9 cellular contexts compared by ENCODE assay signal in the genomic region with DNA sequence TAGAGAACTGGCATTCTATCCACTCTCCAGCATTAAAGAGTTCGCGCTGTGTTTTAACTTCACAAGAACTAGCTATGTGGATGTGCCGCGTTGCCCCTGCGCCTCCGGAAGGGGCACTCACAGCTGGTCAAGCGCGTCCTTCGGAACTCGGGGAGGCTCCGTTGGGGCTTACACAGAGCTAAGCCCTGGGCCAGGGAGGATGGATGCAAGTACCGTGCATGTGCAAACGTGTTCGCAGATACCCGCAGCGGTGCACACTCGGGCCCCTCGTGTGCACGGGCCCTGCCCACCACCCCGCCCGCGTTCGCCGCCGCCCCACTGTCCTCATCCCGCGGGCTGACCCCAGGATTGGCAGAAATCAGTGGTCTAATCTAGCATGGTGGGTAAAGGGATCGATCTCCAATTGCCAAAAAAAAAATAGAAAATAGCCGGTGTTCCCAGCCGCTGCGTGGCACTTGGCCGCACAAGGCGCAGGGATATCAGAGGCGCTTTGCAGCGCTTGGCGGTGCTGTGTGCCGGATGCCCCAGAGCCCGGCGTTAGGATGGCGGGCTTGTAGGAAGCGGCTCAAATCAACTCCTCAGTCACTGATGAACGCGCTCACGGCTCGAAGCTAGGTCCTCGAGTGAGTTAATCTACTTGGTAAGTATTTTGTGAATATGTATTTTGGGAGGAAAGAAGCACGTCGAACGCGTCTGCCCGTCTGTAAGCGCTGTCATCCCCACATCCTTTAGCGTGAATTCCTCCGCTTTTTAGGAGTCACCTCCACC. TPM values are rescaled to one million over a fixed set of nuclear protein-coding genes. Genes with fewer than 3 reads are reported as not detected.
A peak's percentile ranks its signal among the peaks of the same experiment; 100 is the strongest.
DNase-seq lines count a peak whose midpoint lies in the region; ATAC-seq and TF ChIP-seq lines count a peak whose summit lies in the region.
"Had no signal": no experiment of that assay in that cellular context is flagged by ENCODE, and none has a peak within 500 bp of the region (broad histone marks: within the 10 kb centered on the region; RNA-seq: fewer than 3 reads in every experiment).

No MANE protein-coding gene starts in this region.

- H3K36me3 Mint-ChIP-seq in activated naive CD8-positive, alpha-beta T cell = no peaks in the 10 kb centered on the region
- H3K36me3 Mint-ChIP-seq in activated naive CD8-positive, alpha-beta T cell treated with anti-CD3 and anti-CD28 coated beads for 36 hours = no peaks in the 10 kb centered on the region
- H3K36me3 Mint-ChIP-seq in activated T-helper 1 cell treated with anti-CD3 and anti-CD28 coated beads, Interleukin-12 subunit alpha, Interleukin-12 subunit beta, Interleukin-2, Interleukin-4 antibody, amounts not matched to agents 30 ng/mL and 10 ng/mL and 1 ng/mL, durations not matched to agents 14 hours and 24 hours and 36 hours (ENCODE audit: low read depth) = no peaks in the 10 kb centered on the region
- peaks cover 5% of the 10 kb centered on the region for H3K36me3 Mint-ChIP-seq in Calu3 (ENCODE audit: insufficient read depth, unreplicated experiment)

- no peak overlapping the region for H3K27ac ChIP-seq in hepatocyte

- ATAC-seq in sciatic nerve = peak; percentile 38
- no peak for ATAC-seq in GM18868 (IDR thresholded peaks at IDR 0.05; ENCODE audit: unreplicated experiment)

- peaks cover 55% of the 10 kb centered on the region for H3K27me3 Mint-ChIP-seq in activated naive CD8-positive, alpha-beta T cell
- H3K27me3 Mint-ChIP-seq in activated naive CD8-positive, alpha-beta T cell treated with anti-CD3 and anti-CD28 coated beads for 36 hours = peaks cover 88% of the 10 kb centered on the region
- H3K27me3 Mint-ChIP-seq in activated T-helper 1 cell treated with anti-CD3 and anti-CD28 coated beads, Interleukin-12 subunit alpha, Interleukin-12 subunit beta, Interleukin-2, Interleukin-4 antibody, amounts not matched to agents 30 ng/mL and 10 ng/mL and 1 ng/mL, durations not matched to agents 14 hours and 24 hours and 36 hours (ENCODE audit: insufficient read depth) = peaks cover 61% of the 10 kb centered on the region
- no peaks in the 10 kb centered on the region for H3K27me3 Mint-ChIP-seq in Calu3 (ENCODE audit: unreplicated experiment)

- H3K79me2 ChIP-seq in hepatocyte = peaks cover 20% of the 10 kb centered on the region

- no peaks in the 10 kb centered on the region for H4K20me1 ChIP-seq in hepatocyte (ENCODE audit: insufficient read depth, poor library complexity, severe bottlenecking)

- DNase-seq in activated naive CD8-positive, alpha-beta T cell treated with anti-CD3 and anti-CD28 coated beads for 36 hours = no peak
- DNase-seq in activated T-helper 1 cell treated with anti-CD3 and anti-CD28 coated beads, Interleukin-12 subunit alpha, Interleukin-12 subunit beta, Interleukin-2, Interleukin-4 antibody, amounts not matched to agents 30 ng/mL and 10 ng/mL and 1 ng/mL, durations not matched to agents 14 hours and 24 hours and 36 hours (ENCODE audit: low spot score) = no peak
- DNase-seq in hepatocyte (ENCODE audit: low spot score) (peak; percentile 60), sciatic nerve (ENCODE audit: low spot score) (no peak), NOMO-1 treated with dmso at 0.1 percent for 144 hours (lab: John Stamatoyannopoulos, UW; ENCODE audit: unreplicated experiment) (no peak), Calu3 (no peak)

- H3K9me3 ChIP-seq in hepatocyte (ENCODE audit: low read depth) = no peaks in the 10 kb centered on the region

- no peaks in the 10 kb centered on the region for H3K36me3 ChIP-seq in hepatocyte (replicated peaks; ENCODE audit: insufficient read depth, low read depth)

- H3K4me1 Mint-ChIP-seq in activated naive CD8-positive, alpha-beta T cell (ENCODE audit: low read depth) = peaks cover 25% of the 10 kb centered on the region
- peaks cover 17% of the 10 kb centered on the region for H3K4me1 Mint-ChIP-seq in activated naive CD8-positive, alpha-beta T cell treated with anti-CD3 and anti-CD28 coated beads for 36 hours
- peaks cover 22% of the 10 kb centered on the region for H3K4me1 Mint-ChIP-seq in activated T-helper 1 cell treated with anti-CD3 and anti-CD28 coated beads, Interleukin-12 subunit alpha, Interleukin-12 subunit beta, Interleukin-2, Interleukin-4 antibody, amounts not matched to agents 30 ng/mL and 10 ng/mL and 1 ng/mL, durations not matched to agents 14 hours and 24 hours and 36 hours (ENCODE audit: low read depth)
- H3K4me1 Mint-ChIP-seq in Calu3 (ENCODE audit: low read depth, unreplicated experiment) = peaks cover 6% of the 10 kb centered on the region

- no peaks in the 10 kb centered on the region for H3K9me2 ChIP-seq in hepatocyte (replicated peaks; ENCODE audit: insufficient read depth)

- no peak overlapping the region for H3K27ac Mint-ChIP-seq in activated naive CD8-positive, alpha-beta T cell
- no peak overlapping the region for H3K27ac Mint-ChIP-seq in activated naive CD8-positive, alpha-beta T cell treated with anti-CD3 and anti-CD28 coated beads for 36 hours
- H3K27ac Mint-ChIP-seq in activated T-helper 1 cell treated with anti-CD3 and anti-CD28 coated beads, Interleukin-12 subunit alpha, Interleukin-12 subunit beta, Interleukin-2, Interleukin-4 antibody, amounts not matched to agents 30 ng/mL and 10 ng/mL and 1 ng/mL, durations not matched to agents 14 hours and 24 hours and 36 hours = peak overlapping the region; percentile 84
- H3K27ac Mint-ChIP-seq in Calu3 (ENCODE audit: unreplicated experiment) = no peak overlapping the region

- intact Hi-C loops in activated T-helper 1 cell treated with anti-CD3 and anti-CD28 coated beads, Interleukin-12 subunit alpha, Interleukin-12 subunit beta, Interleukin-2, Interleukin-4 antibody, amounts not matched to agents 30 ng/mL and 10 ng/mL and 1 ng/mL, durations not matched to agents 14 hours and 24 hours and 36 hours (cut with micrococcal nuclease) = no loop called here
- intact Hi-C loops in sciatic nerve (cut with DNase I) (no loop called here), Calu3 (cut with micrococcal nuclease; ENCODE audit: unreplicated experiment) (no loop called here)

- peak overlapping the region; percentile 64 for H3K4me3 ChIP-seq in hepatocyte
- H3K4me3 ChIP-seq: GM12878 had no signal

- WGBS in hepatocyte (ENCODE audit: low lambda C conversion rate, missing lambda C conversion rate) = under 1% methylated on average over 46 of the region's 54 CpGs

- BruUV-seq in Calu3 (replicated peaks; lab: Mats Ljungman, UMichigan) = no TSS peak

- no peaks in the 10 kb centered on the region for H3K4me1 ChIP-seq in hepatocyte (ENCODE audit: insufficient read depth)

- H3K27me3 ChIP-seq in hepatocyte = peaks cover 65% of the 10 kb centered on the region

- H3K9me3 Mint-ChIP-seq in activated naive CD8-positive, alpha-beta T cell (ENCODE audit: low read depth) = no peaks in the 10 kb centered on the region
- H3K9me3 Mint-ChIP-seq in activated naive CD8-positive, alpha-beta T cell treated with anti-CD3 and anti-CD28 coated beads for 36 hours = peaks cover 3% of the 10 kb centered on the region
- H3K9me3 Mint-ChIP-seq in activated T-helper 1 cell treated with anti-CD3 and anti-CD28 coated beads, Interleukin-12 subunit alpha, Interleukin-12 subunit beta, Interleukin-2, Interleukin-4 antibody, amounts not matched to agents 30 ng/mL and 10 ng/mL and 1 ng/mL, durations not matched to agents 14 hours and 24 hours and 36 hours = no peaks in the 10 kb centered on the region
- H3K9me3 Mint-ChIP-seq in Calu3 (ENCODE audit: low read depth, unreplicated experiment) = peaks cover 7% of the 10 kb centered on the region

- H3K4me3 Mint-ChIP-seq in activated naive CD8-positive, alpha-beta T cell = peak overlapping the region; percentile 41
- no peak overlapping the region for H3K4me3 Mint-ChIP-seq in activated naive CD8-positive, alpha-beta T cell treated with anti-CD3 and anti-CD28 coated beads for 36 hours
- H3K4me3 Mint-ChIP-seq in activated T-helper 1 cell treated with anti-CD3 and anti-CD28 coated beads, Interleukin-12 subunit alpha, Interleukin-12 subunit beta, Interleukin-2, Interleukin-4 antibody, amounts not matched to agents 30 ng/mL and 10 ng/mL and 1 ng/mL, durations not matched to agents 14 hours and 24 hours and 36 hours = no peak overlapping the region
- no peak overlapping the region for H3K4me3 Mint-ChIP-seq in Calu3 (ENCODE audit: low read depth, unreplicated experiment)

- CTCF ChIA-PET in Calu3 (lab: Charles Lee) = no interaction called here

- H3K4me2 ChIP-seq in hepatocyte = peak overlapping the region; percentile 87

- H2AFZ ChIP-seq in hepatocyte = peak overlapping the region; percentile 95

- no peak for TF ChIP-seq CTCF in hepatocyte (IDR thresholded peaks at IDR 0.05; ENCODE audit: poor library complexity)
- TF ChIP-seq CTCF in Calu3 (IDR thresholded peaks at IDR 0.05; ENCODE audit: unreplicated experiment) = no peak

RNA-seq across cellular contexts. Expression of a gene that starts 1.0 kb away (rescaled TPM):
- not detected for total RNA-seq in activated naive CD8-positive, alpha-beta T cell treated with anti-CD3 and anti-CD28 coated beads for 36 hours
- not detected in 2 replicates for total RNA-seq in activated T-helper 1 cell treated with anti-CD3 and anti-CD28 coated beads, Interleukin-12 subunit alpha, Interleukin-12 subunit beta, Interleukin-2, Interleukin-4 antibody, amounts not matched to agents 30 ng/mL and 10 ng/mL and 1 ng/mL, durations not matched to agents 14 hours and 24 hours and 36 hours
- 22.7 and 24.1 TPM in 2 replicates for total RNA-seq in hepatocyte
- polyA plus RNA-seq in hepatocyte = 13.0 and 16.7 TPM in 2 replicates
- total RNA-seq in sciatic nerve = 7.1 TPM
- total RNA-seq in Calu3 (2022) = not detected in 2 replicates
- total RNA-seq: GM12878 had no signal
